23 cellular contexts compared by ENCODE assay signal in genomic region chr22:28207281-28208030, GRCh38.
A peak's percentile ranks its signal among the peaks of the same experiment; 100 is the strongest.
DNase-seq lines count a peak whose midpoint lies in the region; ATAC-seq, FAIRE-seq and TF ChIP-seq lines count a peak whose summit lies in the region.
"Had no signal": no experiment of that assay in that cellular context is flagged by ENCODE, and none has a peak within 500 bp of the region (broad histone marks: within the 10 kb centered on the region; RNA-seq: fewer than 3 reads in every experiment).

No MANE protein-coding gene starts in this region.

- H3K27me3 ChIP-seq in endothelial cell of umbilical vein (ENCODE audit: control insufficient read depth in 2 of 2, insufficient read depth in 2 of 2, low read length in 2 of 2) = no peaks in the 10 kb centered on the region
- H3K27me3 ChIP-seq: dorsolateral prefrontal cortex, foreskin keratinocyte, neural progenitor cell, thyroid gland had no signal

- H2AFZ ChIP-seq in endothelial cell of umbilical vein (ENCODE audit: low read depth, low read length) = no peak overlapping the region
- H2AFZ ChIP-seq: neural progenitor cell had no signal

- no peak for TF ChIP-seq POLR2A in endothelial cell of umbilical vein (IDR thresholded peaks at IDR 0.05; ENCODE audit: low read depth, low read length)

- dilution Hi-C loops in endothelial cell of umbilical vein (cut with MboI; ENCODE audit: extremely low pct_ligation_motif_present, low sequenced_read_pairs) = no loop called here

- H3K4me3 ChIP-seq in AG10803 (ENCODE audit: low read length) = no peak overlapping the region
- no peak overlapping the region for H3K4me3 ChIP-seq in endothelial cell of umbilical vein (replicated peaks in 1 of 3; ENCODE audit: insufficient read depth in 1 of 3, low read depth in 1 of 3, low read length in 3 of 3)
- H3K4me3 ChIP-seq: dorsolateral prefrontal cortex, HAP-1, neural progenitor cell, thyroid gland had no signal

- H3K27ac ChIP-seq in endothelial cell of umbilical vein (ENCODE audit: insufficient read depth, low read depth, low read length) = no peak overlapping the region
- H3K27ac ChIP-seq: dorsolateral prefrontal cortex, foreskin keratinocyte, KMS-11, neural progenitor cell, thyroid gland had no signal

- no peaks in the 10 kb centered on the region for H3K79me2 ChIP-seq in endothelial cell of umbilical vein (ENCODE audit: control insufficient read depth, insufficient read depth, low read length)

- H4K20me1 ChIP-seq in endothelial cell of umbilical vein (replicated peaks; ENCODE audit: control insufficient read depth, extremely low read depth, insufficient read depth, low read length) = peaks cover 7% of the 10 kb centered on the region

- POLR2A ChIA-PET in endothelial cell of umbilical vein (lab: Charles Lee) = no interaction called here

- peak; percentile 64 for FAIRE-seq in endothelial cell of umbilical vein (lab: Jason Lieb, UNC)

- H3K9me3 ChIP-seq in endothelial cell of umbilical vein (replicated peaks; ENCODE audit: control insufficient read depth, insufficient read depth, low read length) = no peaks in the 10 kb centered on the region
- H3K9me3 ChIP-seq: HAP-1, thyroid gland had no signal

- no peaks in the 10 kb centered on the region for H3K36me3 ChIP-seq in endothelial cell of umbilical vein (ENCODE audit: control insufficient read depth in 2 of 2, extremely low read depth in 1 of 2, insufficient read depth in 2 of 2, low read length in 2 of 2)
- H3K36me3 ChIP-seq: HAP-1, neural progenitor cell, thyroid gland had no signal

- ATAC-seq in GM19023 (IDR thresholded peaks at IDR 0.05; ENCODE audit: unreplicated experiment) = no peak
- ATAC-seq: activated CD8-positive, alpha-beta T cell treated with anti-CD3 and anti-CD28 coated beads for 36 hours; activated naive CD4-positive, alpha-beta T cell treated with anti-CD3 and anti-CD28 coated beads, Interleukin-2, amount 50 U/mL, for 72 hours; foreskin keratinocyte; left lobe of liver had no signal

- no peak overlapping the region for H3K9ac ChIP-seq in endothelial cell of umbilical vein (replicated peaks; ENCODE audit: extremely low read depth, insufficient read depth, low read length)
- H3K9ac ChIP-seq: KMS-11, neural progenitor cell had no signal

- TF ChIP-seq CTCF in AG10803 (conservative IDR thresholded peaks at IDR 0.05; ENCODE audit: low read length) (no peak), endothelial cell of umbilical vein (IDR thresholded peaks at IDR 0.05; ENCODE audit: extremely low read depth in 1 of 2, insufficient read depth in 1 of 2, low read depth in 1 of 2, low read length in 2 of 2) (no peak)

- H3K9me1 ChIP-seq in endothelial cell of umbilical vein (replicated peaks; ENCODE audit: control insufficient read depth, extremely low read depth, insufficient read depth, low read length) = no peaks in the 10 kb centered on the region

- H3K4me2 ChIP-seq in endothelial cell of umbilical vein (ENCODE audit: insufficient read depth, low read length) = peak overlapping the region; percentile 71
- H3K4me2 ChIP-seq: KMS-11, neural progenitor cell had no signal

- H3K4me1 ChIP-seq in endothelial cell of umbilical vein (ENCODE audit: control insufficient read depth, extremely low read depth, insufficient read depth, low read length) = peaks cover 32% of the 10 kb centered on the region
- H3K4me1 ChIP-seq: thyroid gland had no signal

- intact Hi-C loops in endothelial cell of umbilical vein (cut with micrococcal nuclease) = no loop called here

- BruUV-seq in endothelial cell of umbilical vein (replicated peaks; lab: Mats Ljungman, UMichigan) = TSS peak; percentile 36

- DNase-seq in AG10803 (ENCODE audit: low read depth) (peak; percentile 18), M059J (ENCODE audit: low read depth) (peak; percentile 73), endothelial cell of umbilical vein (ENCODE audit: low read depth, low spot score) (peak; percentile 50), kidney tubule cell (ENCODE audit: low spot score) (peak; percentile 44), NCI-H2029 (lab: John Stamatoyannopoulos, UW) (no peak), NCI-H128 (lab: John Stamatoyannopoulos, UW; ENCODE audit: unreplicated experiment) (no peak), pons (ENCODE audit: low spot score) (no peak)
- DNase-seq: activated CD8-positive, alpha-beta T cell treated with anti-CD3 and anti-CD28 coated beads for 36 hours; aorta; CD8-positive, alpha-beta memory T cell; DMS 273 treated with DMSO at 0.1 percent for 48 hours; dorsolateral prefrontal cortex; mesendoderm; NCI-H1436 treated with DMSO at 0.1 percent for 48 hours; NCI-H510A; thyroid gland had no signal

- CTCF ChIA-PET in endothelial cell of umbilical vein (lab: Charles Lee) = interaction anchor here (0.7 kb wide), 1 partner anchor 46 kb away, joined by 3 read pairs; no protein-coding TSS in a partner anchor

TF ChIP-seq in endothelial cell of umbilical vein, 7 proteins besides CTCF, POLR2A, EP300 and RAD21:
- TF ChIP-seq POLR2AphosphoS5 (IDR thresholded peaks at IDR 0.05; ENCODE audit: insufficient read depth, low read depth, low read length) (no peak), JUN (IDR thresholded peaks at IDR 0.05; ENCODE audit: borderline replicate concordance, insufficient read depth, insufficient read length, low read depth) (peak; percentile 72), EZH2 (IDR thresholded peaks at IDR 0.05; ENCODE audit: borderline replicate concordance, low read depth, low read length, severe bottlenecking) (no peak), MYC (IDR thresholded peaks at IDR 0.05; ENCODE audit: low read depth, low read length) (no peak), GATA2 (IDR thresholded peaks at IDR 0.05; ENCODE audit: insufficient read depth, insufficient read length, low read depth, low read length) (no peak), FOS (IDR thresholded peaks at IDR 0.05; ENCODE audit: borderline replicate concordance, insufficient read depth, low read length) (peak; percentile 84)
- TF ChIP-seq, protein P1, sequence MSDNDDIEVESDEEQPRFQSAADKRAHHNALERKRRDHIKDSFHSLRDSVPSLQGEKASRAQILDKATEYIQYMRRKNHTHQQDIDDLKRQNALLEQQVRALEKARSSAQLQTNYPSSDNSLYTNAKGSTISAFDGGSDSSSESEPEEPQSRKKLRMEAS (IDR thresholded peaks at IDR 0.05; ENCODE audit: insufficient read depth, insufficient read length) = no peak

Comparison
In these comparisons a context has a peak if more than half of its experiments do, and no peak if none do; other contexts are left out.
1. DNase-seq: peak in AG10803 (single experiment), M059J (single experiment), endothelial cell of umbilical vein (single experiment) and kidney tubule cell (single experiment); none in NCI-H2029 (single experiment), NCI-H128 (single experiment) and pons (single experiment).